ENCODE assay signal across 10 cellular contexts in genomic region chr10:93267521-93267920, GRCh38.
A peak's percentile ranks its signal among the peaks of the same experiment; 100 is the strongest.
DNase-seq lines count a peak whose midpoint lies in the region; ATAC-seq and TF ChIP-seq lines count a peak whose summit lies in the region.
"Had no signal": no experiment of that assay in that cellular context is flagged by ENCODE, and none has a peak within 500 bp of the region (broad histone marks: within the 10 kb centered on the region; RNA-seq: fewer than 3 reads in every experiment).

No MANE protein-coding gene starts in this region.

- CTCF ChIA-PET in HEK293T (lab: Yijun Ruan, JAX) = no interaction called here

- peak overlapping the region; percentile 72 for H3K27ac Mint-ChIP-seq in memory B cell
- H3K27ac Mint-ChIP-seq in glutamatergic neuron (ENCODE audit: unreplicated experiment) = no peak overlapping the region

- H3K4me3 Mint-ChIP-seq in memory B cell = no peak overlapping the region
- H3K4me3 Mint-ChIP-seq in glutamatergic neuron (ENCODE audit: unreplicated experiment) = no peak overlapping the region

- POLR2A ChIA-PET in HEK293T (lab: Yijun Ruan, JAX) = no interaction called here

- TF ChIP-seq CTCF in glutamatergic neuron (IDR thresholded peaks at IDR 0.05; ENCODE audit: partially characterized antibody, unreplicated experiment) (no peak), coronary artery (IDR thresholded peaks at IDR 0.05) (no peak)

- no peaks in the 10 kb centered on the region for H3K36me3 Mint-ChIP-seq in memory B cell
- H3K36me3 Mint-ChIP-seq in glutamatergic neuron (ENCODE audit: unreplicated experiment) = no peaks in the 10 kb centered on the region

- no peak overlapping the region for H3K27ac ChIP-seq in coronary artery

- ATAC-seq in GM18909 (IDR thresholded peaks at IDR 0.05; ENCODE audit: poor library complexity, unreplicated experiment) (peak; percentile 99), GM21619 (IDR thresholded peaks at IDR 0.05; ENCODE audit: unreplicated experiment) (peak; percentile 99), HG03196 (IDR thresholded peaks at IDR 0.05; ENCODE audit: unreplicated experiment) (peak; percentile 97), memory B cell (ENCODE audit: low read depth) (peak; percentile 95)

- H3K9me3 Mint-ChIP-seq in memory B cell (peaks cover 4% of the 10 kb centered on the region), glutamatergic neuron (ENCODE audit: unreplicated experiment) (no peaks in the 10 kb centered on the region)

- DNase-seq in memory B cell (ENCODE audit: low spot score in 2 of 2) = peak in 1 of 2 donors; percentile 25
- no peak for DNase-seq in glutamatergic neuron
- DNase-seq in NCI-H446 (lab: John Stamatoyannopoulos, UW) = no peak
- no peak for DNase-seq in coronary artery (ENCODE audit: low spot score)
- no peak for DNase-seq in HEK293T (ENCODE audit: extremely low spot score)
- DNase-seq: activated effector memory CD4-positive, alpha-beta T cell treated with anti-CD3 and anti-CD28 coated beads, Interleukin-2, amount 50 U/mL, for 16 hours; T-helper 2 cell had no signal

- no peak overlapping the region for H3K4me3 ChIP-seq in coronary artery

- H3K27me3 Mint-ChIP-seq in memory B cell (no peaks in the 10 kb centered on the region), glutamatergic neuron (ENCODE audit: unreplicated experiment) (no peaks in the 10 kb centered on the region)

- H3K4me1 Mint-ChIP-seq in memory B cell (peaks cover 15% of the 10 kb centered on the region), glutamatergic neuron (ENCODE audit: low read depth, unreplicated experiment) (no peaks in the 10 kb centered on the region)

TF ChIP-seq in HEK293T, 16 proteins besides CTCF, POLR2A, EP300 and RAD21:
- no peak for TF ChIP-seq NFRKB (IDR thresholded peaks at IDR 0.05)
- no peak for TF ChIP-seq SUZ12 (IDR thresholded peaks at IDR 0.05)
- no peak for TF ChIP-seq FOXA1 (IDR thresholded peaks at IDR 0.05)
- TF ChIP-seq FOXK2 (IDR thresholded peaks at IDR 0.05) = no peak
- no peak for TF ChIP-seq L3MBTL2 (conservative IDR thresholded peaks at IDR 0.05)
